In the genomic region with DNA sequence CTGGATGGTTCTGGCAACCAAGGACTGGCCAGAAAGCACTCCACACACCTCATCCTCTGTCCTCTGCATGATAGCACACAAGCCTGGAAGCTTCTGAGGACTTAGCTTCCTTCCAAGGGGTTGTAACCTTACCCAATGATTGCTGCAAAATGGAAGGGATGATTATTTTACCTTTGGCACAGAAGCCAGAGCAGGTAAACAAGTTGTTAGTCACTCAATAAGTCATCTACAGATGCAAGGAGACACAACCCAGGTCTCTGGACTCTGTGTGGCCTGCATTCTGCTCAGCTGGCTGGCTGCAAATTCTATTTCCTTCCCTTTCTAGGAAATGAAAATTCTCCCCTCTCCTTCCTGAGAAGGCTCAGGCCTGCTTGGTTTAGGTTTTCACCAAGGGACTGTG, we compare ENCODE assay signal across 29 cellular contexts.
"Had no signal": no experiment of that assay in that cellular context is flagged by ENCODE, and none has a peak within 500 bp of the region (broad histone marks: within the 10 kb centered on the region; RNA-seq: fewer than 3 reads in every experiment).

No MANE protein-coding gene starts in this region.

- ATAC-seq: activated CD4-positive, CD25-positive, alpha-beta regulatory T cell treated with anti-CD3 and anti-CD28 coated beads, Interleukin-2, amount 50 U/mL, for 24 hours; activated CD8-positive, alpha-beta T cell treated with anti-CD3 and anti-CD28 coated beads for 36 hours; activated naive CD8-positive, alpha-beta T cell treated with anti-CD3 and anti-CD28 coated beads, Interleukin-2, amount 50 U/mL, for 24 hours; activated T-cell treated with anti-CD3 and anti-CD28 coated beads, Interleukin-2, amount 50 U/mL, for 4 hours; activated T-helper 17 cell treated with anti-CD3 and anti-CD28 coated beads, Interleukin-2, amount 50 U/mL, for 72 hours; effector memory CD8-positive, alpha-beta T cell; gastroesophageal sphincter; heart right ventricle; T-helper 17 cell had no signal

- FAIRE-seq: colon had no signal

- DNase-seq: activated B cell treated with CpG ODN at 0.5 μM for 24 hours; activated CD4-positive, alpha-beta T cell treated with anti-CD3 and anti-CD28 coated beads for 48 hours; activated CD4-positive, alpha-beta T cell treated with anti-CD3 and anti-CD28 coated beads, Interleukin-2, amount 50 U/mL, for 1 hour; activated CD4-positive, alpha-beta T cell treated with anti-CD3 and anti-CD28 coated beads, Interleukin-2, amount 50 U/mL, for 48 hours; activated CD8-positive, alpha-beta memory T cell treated with anti-CD3 and anti-CD28 coated beads for 24 hours; activated CD8-positive, alpha-beta T cell treated with anti-CD3 and anti-CD28 coated beads for 36 hours; activated effector memory CD4-positive, alpha-beta T cell treated with Interleukin-2 at 50 U/mL for 16 hours; activated naive CD4-positive, alpha-beta T cell treated with anti-CD3 and anti-CD28 coated beads for 36 hours; activated naive CD8-positive, alpha-beta T cell treated with anti-CD3 and anti-CD28 coated beads for 36 hours; activated naive CD8-positive, alpha-beta T cell treated with anti-CD3 and anti-CD28 coated beads, Interleukin-2, amount 50 U/mL, for 24 hours; activated T-cell treated with anti-CD3 and anti-CD28 coated beads, Interleukin-2, amount 50 U/mL, for 4 hours; adrenal gland; cortex of kidney; dermis blood vessel endothelial cell; effector CD4-positive, alpha-beta T cell; effector memory CD8-positive, alpha-beta T cell; esophagus squamous epithelium; foreskin melanocyte; heart right ventricle; T-helper 1 cell; T-helper 17 cell; T1000; WERI-Rb-1 had no signal

- H3K4me3 ChIP-seq: adrenal gland, ascending aorta, breast epithelium, esophagus squamous epithelium, gastroesophageal sphincter, heart right ventricle had no signal
